Comparison of ENCODE assay signal across 9 cellular contexts in the genomic region with DNA sequence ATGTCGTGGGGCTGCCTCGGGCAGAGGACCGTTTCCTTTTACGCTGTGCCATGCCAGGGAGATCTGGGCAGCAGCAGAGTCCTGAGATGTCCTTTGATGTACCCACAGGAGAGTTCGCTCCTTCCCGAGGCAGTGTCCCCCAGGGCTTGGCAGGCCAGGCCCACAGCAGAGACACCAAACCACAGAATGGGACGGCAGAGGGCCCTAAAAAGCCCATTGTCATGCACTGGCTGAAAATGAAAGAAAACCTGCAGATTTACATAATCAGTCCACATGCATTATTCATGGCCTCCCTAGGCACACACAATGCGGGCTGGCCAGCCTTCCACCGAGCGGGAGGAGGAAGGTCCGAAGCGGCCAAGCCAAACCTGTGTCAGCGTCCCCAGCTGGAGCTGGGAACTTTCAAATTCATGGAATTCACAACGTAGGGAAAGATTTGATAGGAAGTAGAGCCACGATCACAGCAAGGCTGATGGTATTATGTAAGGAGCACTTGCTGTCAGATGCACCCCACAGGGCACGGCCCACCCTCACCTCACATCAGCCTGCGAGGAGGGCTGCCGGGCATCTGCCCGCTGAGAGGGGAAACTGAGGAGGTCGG. TPM values are rescaled to one million over a fixed set of nuclear protein-coding genes. Genes with fewer than 3 reads are reported as not detected.
DNase-seq lines count a peak whose midpoint lies in the region; ATAC-seq, FAIRE-seq and TF ChIP-seq lines count a peak whose summit lies in the region.
"Had no signal": no experiment of that assay in that cellular context is flagged by ENCODE, and none has a peak within 500 bp of the region (broad histone marks: within the 10 kb centered on the region; RNA-seq: fewer than 3 reads in every experiment).

No MANE protein-coding gene starts in this region.

- TF ChIP-seq POLR2A in endothelial cell of umbilical vein (IDR thresholded peaks at IDR 0.05; ENCODE audit: low read depth, low read length): no peak

- dilution Hi-C loops in endothelial cell of umbilical vein (cut with MboI; ENCODE audit: extremely low pct_ligation_motif_present, low sequenced_read_pairs): no loop called here

- CTCF ChIA-PET in endothelial cell of umbilical vein (lab: Charles Lee): interaction anchor here (0.9 to 1.3 kb wide), 2 partner anchors 60 to 61 kb away, joined by 3 read pairs; no protein-coding TSS in a partner anchor

- POLR2A ChIA-PET in endothelial cell of umbilical vein (lab: Charles Lee): no interaction called here

- no peaks in the 10 kb centered on the region for H3K36me3 Mint-ChIP-seq in IgD-negative memory B cell

- H3K36me3 ChIP-seq in endothelial cell of umbilical vein (ENCODE audit: control insufficient read depth in 2 of 2, extremely low read depth in 1 of 2, insufficient read depth in 2 of 2, low read length in 2 of 2): no peaks in the 10 kb centered on the region
- H3K36me3 ChIP-seq in rectal smooth muscle tissue (ENCODE audit: control insufficient read depth, insufficient read depth, low read length): no peaks in the 10 kb centered on the region

- peak overlapping the region in 1 of 3 donors; percentile 93 for H3K27ac Mint-ChIP-seq in IgD-negative memory B cell
- H3K27ac Mint-ChIP-seq: activated T-cell treated with anti-CD3 and anti-CD28 coated beads, Interleukin-2, amount 50 U/mL, for 72 hours had no signal

- no peak overlapping the region for H3K4me3 ChIP-seq in endothelial cell of umbilical vein (replicated peaks in 1 of 3; ENCODE audit: insufficient read depth in 1 of 3, low read depth in 1 of 3, low read length in 3 of 3)
- peak overlapping the region; percentile 28 for H3K4me3 ChIP-seq in rectal smooth muscle tissue (ENCODE audit: low read length)
- H3K4me3 ChIP-seq: lung had no signal

- no peaks in the 10 kb centered on the region for H3K9me1 ChIP-seq in endothelial cell of umbilical vein (replicated peaks; ENCODE audit: control insufficient read depth, extremely low read depth, insufficient read depth, low read length)

- H3K4me1 Mint-ChIP-seq in IgD-negative memory B cell: peaks cover 9 to 13% (median 10%) of the 10 kb centered on the region in 3 donors

- peaks cover 17% of the 10 kb centered on the region for H3K27me3 Mint-ChIP-seq in IgD-negative memory B cell

- no peak overlapping the region for H3K4me2 ChIP-seq in endothelial cell of umbilical vein (ENCODE audit: insufficient read depth, low read length)

- BruUV-seq in endothelial cell of umbilical vein (replicated peaks; lab: Mats Ljungman, UMichigan): no TSS peak

- peak overlapping the region in 3 of 4 donors; percentile 60 to 95 (median 86) for H3K4me3 Mint-ChIP-seq in IgD-negative memory B cell

- H3K4me1 ChIP-seq in endothelial cell of umbilical vein (ENCODE audit: control insufficient read depth, extremely low read depth, insufficient read depth, low read length): no peaks in the 10 kb centered on the region
- no peaks in the 10 kb centered on the region for H3K4me1 ChIP-seq in rectal smooth muscle tissue (ENCODE audit: control insufficient read depth, insufficient read depth, low read length)

- FAIRE-seq in GM19239 (lab: Jason Lieb, UNC) (peak; percentile 87), endothelial cell of umbilical vein (lab: Jason Lieb, UNC) (no peak)

- no peak for ATAC-seq in HG02588 (IDR thresholded peaks at IDR 0.05; ENCODE audit: unreplicated experiment)
- ATAC-seq in HG03135 (IDR thresholded peaks at IDR 0.05; ENCODE audit: unreplicated experiment): no peak
- ATAC-seq: activated T-cell treated with anti-CD3 and anti-CD28 coated beads, Interleukin-2, amount 50 U/mL, for 72 hours had no signal

- H3K27ac ChIP-seq in endothelial cell of umbilical vein (ENCODE audit: insufficient read depth, low read depth, low read length): no peak overlapping the region
- no peak overlapping the region for H3K27ac ChIP-seq in rectal smooth muscle tissue (ENCODE audit: low read depth, low read length)

- DNase-seq in GM19239 (ENCODE audit: insufficient read length, low spot score): peak; percentile 62
- DNase-seq in endothelial cell of umbilical vein (ENCODE audit: low read depth, low spot score): no peak
- DNase-seq in stimulated activated CD4-positive, alpha-beta T cell treated with anti-CD3 and anti-CD28 coated beads, Interleukin-2, amount 100 ng/mL, for 48 hours: no peak
- DNase-seq: activated T-cell treated with anti-CD3 and anti-CD28 coated beads, Interleukin-2, amount 50 U/mL, for 72 hours had no signal

- H3K27me3 ChIP-seq in endothelial cell of umbilical vein (ENCODE audit: control insufficient read depth in 2 of 2, insufficient read depth in 2 of 2, low read length in 2 of 2): peaks cover 0 to 3% of the 10 kb centered on the region in 2 experiments
- H3K27me3 ChIP-seq in rectal smooth muscle tissue (ENCODE audit: control insufficient read depth, insufficient read depth, low read length): no peaks in the 10 kb centered on the region

- peak overlapping the region; percentile 38 for H2AFZ ChIP-seq in endothelial cell of umbilical vein (ENCODE audit: low read depth, low read length)

- TF ChIP-seq CTCF in endothelial cell of umbilical vein (IDR thresholded peaks at IDR 0.05; ENCODE audit: extremely low read depth in 1 of 2, insufficient read depth in 1 of 2, low read depth in 1 of 2, low read length in 2 of 2): no peak

- no peaks in the 10 kb centered on the region for H3K79me2 ChIP-seq in endothelial cell of umbilical vein (ENCODE audit: control insufficient read depth, insufficient read depth, low read length)

- intact Hi-C loops in endothelial cell of umbilical vein (cut with micrococcal nuclease): no loop called here

- no peak overlapping the region for H3K9ac ChIP-seq in endothelial cell of umbilical vein (replicated peaks; ENCODE audit: extremely low read depth, insufficient read depth, low read length)
- no peak overlapping the region for H3K9ac ChIP-seq in rectal smooth muscle tissue (ENCODE audit: low read length)

- no peaks in the 10 kb centered on the region for H3K9me3 ChIP-seq in endothelial cell of umbilical vein (replicated peaks; ENCODE audit: control insufficient read depth, insufficient read depth, low read length)

- no peaks in the 10 kb centered on the region for H3K9me3 Mint-ChIP-seq in IgD-negative memory B cell
- H3K9me3 Mint-ChIP-seq: activated T-cell treated with anti-CD3 and anti-CD28 coated beads, Interleukin-2, amount 50 U/mL, for 72 hours had no signal

- no peaks in the 10 kb centered on the region for H4K20me1 ChIP-seq in endothelial cell of umbilical vein (replicated peaks; ENCODE audit: control insufficient read depth, extremely low read depth, insufficient read depth, low read length)

TF ChIP-seq in endothelial cell of umbilical vein, 7 proteins besides CTCF, POLR2A, EP300 and RAD21:
- TF ChIP-seq GATA2 (IDR thresholded peaks at IDR 0.05; ENCODE audit: insufficient read depth, insufficient read length, low read depth, low read length): no peak
- no peak for TF ChIP-seq JUN (IDR thresholded peaks at IDR 0.05; ENCODE audit: borderline replicate concordance, insufficient read depth, insufficient read length, low read depth)
- TF ChIP-seq, protein P1, sequence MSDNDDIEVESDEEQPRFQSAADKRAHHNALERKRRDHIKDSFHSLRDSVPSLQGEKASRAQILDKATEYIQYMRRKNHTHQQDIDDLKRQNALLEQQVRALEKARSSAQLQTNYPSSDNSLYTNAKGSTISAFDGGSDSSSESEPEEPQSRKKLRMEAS (IDR thresholded peaks at IDR 0.05; ENCODE audit: insufficient read depth, insufficient read length): no peak

RNA-seq across cellular contexts. Expression of a gene that starts 25.3 kb away (rescaled TPM):
- polyA plus RNA-seq in IgD-negative memory B cell (81.8 TPM), endothelial cell of umbilical vein (50.2 TPM in 2 replicates)
- total RNA-seq in endothelial cell of umbilical vein: 65.5 and 73.5 TPM in 2 replicates
- 31.3 and 38.7 TPM in 2 replicates for polyA plus RNA-seq in endothelial cell of umbilical vein (2011; cell fraction: cytosol; rRNA removed)
- polyA plus RNA-seq in endothelial cell of umbilical vein (2011; cell fraction: nucleus; rRNA removed): 27.8 and 32.7 TPM in 2 replicates
- 46.5 and 54.8 TPM in 2 replicates for polyA plus RNA-seq in endothelial cell of umbilical vein (2012)
- 15.7 and 16.8 TPM in 2 replicates for polyA minus RNA-seq in endothelial cell of umbilical vein
- 56.9 TPM for polyA minus RNA-seq in endothelial cell of umbilical vein (2011; cell fraction: cytosol; rRNA and poly(A)+ RNA removed)
- 7.2 and 11.2 TPM in 2 replicates for polyA minus RNA-seq in endothelial cell of umbilical vein (2011; cell fraction: nucleus; rRNA and poly(A)+ RNA removed)

RNA-seq across cellular contexts. Expression of a gene that starts 53.8 kb away (rescaled TPM):
- not detected for polyA plus RNA-seq in IgD-negative memory B cell
- not detected in 2 replicates for total RNA-seq in endothelial cell of umbilical vein
- 0.29 and 0.48 TPM in 2 replicates for polyA plus RNA-seq in endothelial cell of umbilical vein
- polyA plus RNA-seq in endothelial cell of umbilical vein (2011; cell fraction: cytosol; rRNA removed): not detected in 2 replicates
- polyA plus RNA-seq in endothelial cell of umbilical vein (2011; cell fraction: nucleus; rRNA removed): 0.53 and 0.83 TPM in 2 replicates
- polyA plus RNA-seq in endothelial cell of umbilical vein (2012): 0.44 TPM in 1 of 2 replicates, not detected in the other
- polyA minus RNA-seq in endothelial cell of umbilical vein: not detected in 2 replicates
- not detected for polyA minus RNA-seq in endothelial cell of umbilical vein (2011; cell fraction: cytosol; rRNA and poly(A)+ RNA removed)
- not detected in 2 replicates for polyA minus RNA-seq in endothelial cell of umbilical vein (2011; cell fraction: nucleus; rRNA and poly(A)+ RNA removed)
